2 cellular contexts compared by ENCODE assay signal in the genomic region with DNA sequence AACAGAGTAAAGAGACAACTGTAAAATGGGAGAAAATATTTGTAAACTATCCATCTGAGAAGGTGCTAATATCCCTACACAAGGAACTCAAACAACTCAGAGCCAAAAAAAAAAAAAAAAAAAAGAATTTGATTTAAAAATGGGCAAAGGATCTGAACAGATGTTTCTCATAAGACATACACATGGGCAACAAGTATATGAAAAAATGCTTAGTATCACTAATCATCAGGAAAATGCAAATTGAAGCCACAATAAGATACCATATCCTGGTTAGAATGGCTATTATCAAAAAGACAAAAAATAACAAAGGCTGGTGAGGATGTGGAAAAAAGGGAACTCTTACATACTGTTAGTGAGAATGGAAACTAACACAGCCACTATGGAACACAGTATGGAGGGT.
TF ChIP-seq lines count a peak whose summit lies in the region.

No MANE protein-coding gene starts in this region.

TF ChIP-seq in SK-N-SH, 30 proteins besides CTCF, POLR2A, EP300 and RAD21 (continued from another document):
- peak; percentile 83 for TF ChIP-seq TCF12 (IDR thresholded peaks at IDR 0.05)
- no peak for TF ChIP-seq NRF1 (IDR thresholded peaks at IDR 0.05; ENCODE audit: low read depth, low read length)
- no peak for TF ChIP-seq EZH2phosphoT487 (IDR thresholded peaks at IDR 0.05; ENCODE audit: borderline replicate concordance, low read depth)
- TF ChIP-seq JUND (IDR thresholded peaks at IDR 0.05), result no peak
- TF ChIP-seq MEF2A (IDR thresholded peaks at IDR 0.05; ENCODE audit: borderline replicate concordance, low read depth), result no peak
- no peak for TF ChIP-seq GABPA (IDR thresholded peaks at IDR 0.05; ENCODE audit: low read depth)
- TF ChIP-seq SMC3 (IDR thresholded peaks at IDR 0.05; ENCODE audit: low read depth, low read length), result no peak
- no peak for TF ChIP-seq RCOR1 (IDR thresholded peaks at IDR 0.05; ENCODE audit: low read length)
- 0 out of 2 replicates have a peak, but pooled peaks have one; percentile 8 for TF ChIP-seq NFIC (IDR thresholded peaks at IDR 0.05; ENCODE audit: borderline replicate concordance)
- TF ChIP-seq TEAD4 (IDR thresholded peaks at IDR 0.05; ENCODE audit: borderline replicate concordance, insufficient read depth), result no peak

TF ChIP-seq in SK-N-SH treated with all-trans-retinoic acid at 6 μM for 48 hours, 23 proteins besides CTCF, POLR2A, EP300 and RAD21 (continued from another document):
- TF ChIP-seq, protein P1, sequence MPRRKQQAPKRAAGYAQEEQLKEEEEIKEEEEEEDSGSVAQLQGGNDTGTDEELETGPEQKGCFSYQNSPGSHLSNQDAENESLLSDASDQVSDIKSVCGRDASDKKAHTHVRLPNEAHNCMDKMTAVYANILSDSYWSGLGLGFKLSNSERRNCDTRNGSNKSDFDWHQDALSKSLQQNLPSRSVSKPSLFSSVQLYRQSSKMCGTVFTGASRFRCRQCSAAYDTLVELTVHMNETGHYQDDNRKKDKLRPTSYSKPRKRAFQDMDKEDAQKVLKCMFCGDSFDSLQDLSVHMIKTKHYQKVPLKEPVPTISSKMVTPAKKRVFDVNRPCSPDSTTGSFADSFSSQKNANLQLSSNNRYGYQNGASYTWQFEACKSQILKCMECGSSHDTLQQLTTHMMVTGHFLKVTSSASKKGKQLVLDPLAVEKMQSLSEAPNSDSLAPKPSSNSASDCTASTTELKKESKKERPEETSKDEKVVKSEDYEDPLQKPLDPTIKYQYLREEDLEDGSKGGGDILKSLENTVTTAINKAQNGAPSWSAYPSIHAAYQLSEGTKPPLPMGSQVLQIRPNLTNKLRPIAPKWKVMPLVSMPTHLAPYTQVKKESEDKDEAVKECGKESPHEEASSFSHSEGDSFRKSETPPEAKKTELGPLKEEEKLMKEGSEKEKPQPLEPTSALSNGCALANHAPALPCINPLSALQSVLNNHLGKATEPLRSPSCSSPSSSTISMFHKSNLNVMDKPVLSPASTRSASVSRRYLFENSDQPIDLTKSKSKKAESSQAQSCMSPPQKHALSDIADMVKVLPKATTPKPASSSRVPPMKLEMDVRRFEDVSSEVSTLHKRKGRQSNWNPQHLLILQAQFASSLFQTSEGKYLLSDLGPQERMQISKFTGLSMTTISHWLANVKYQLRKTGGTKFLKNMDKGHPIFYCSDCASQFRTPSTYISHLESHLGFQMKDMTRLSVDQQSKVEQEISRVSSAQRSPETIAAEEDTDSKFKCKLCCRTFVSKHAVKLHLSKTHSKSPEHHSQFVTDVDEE (CRISPR knock-in tag; IDR thresholded peaks at IDR 0.05), result no peak
- TF ChIP-seq ZC3H10 (CRISPR knock-in tag; IDR thresholded peaks at IDR 0.05) (no peak), PPARA (CRISPR knock-in tag; IDR thresholded peaks at IDR 0.05; ENCODE audit: borderline replicate concordance) (no peak), RARB (CRISPR knock-in tag; IDR thresholded peaks at IDR 0.05) (no peak)
- TF ChIP-seq, protein P2, sequence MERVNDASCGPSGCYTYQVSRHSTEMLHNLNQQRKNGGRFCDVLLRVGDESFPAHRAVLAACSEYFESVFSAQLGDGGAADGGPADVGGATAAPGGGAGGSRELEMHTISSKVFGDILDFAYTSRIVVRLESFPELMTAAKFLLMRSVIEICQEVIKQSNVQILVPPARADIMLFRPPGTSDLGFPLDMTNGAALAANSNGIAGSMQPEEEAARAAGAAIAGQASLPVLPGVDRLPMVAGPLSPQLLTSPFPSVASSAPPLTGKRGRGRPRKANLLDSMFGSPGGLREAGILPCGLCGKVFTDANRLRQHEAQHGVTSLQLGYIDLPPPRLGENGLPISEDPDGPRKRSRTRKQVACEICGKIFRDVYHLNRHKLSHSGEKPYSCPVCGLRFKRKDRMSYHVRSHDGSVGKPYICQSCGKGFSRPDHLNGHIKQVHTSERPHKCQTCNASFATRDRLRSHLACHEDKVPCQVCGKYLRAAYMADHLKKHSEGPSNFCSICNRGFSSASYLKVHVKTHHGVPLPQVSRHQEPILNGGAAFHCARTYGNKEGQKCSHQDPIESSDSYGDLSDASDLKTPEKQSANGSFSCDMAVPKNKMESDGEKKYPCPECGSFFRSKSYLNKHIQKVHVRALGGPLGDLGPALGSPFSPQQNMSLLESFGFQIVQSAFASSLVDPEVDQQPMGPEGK (CRISPR knock-in tag; IDR thresholded peaks at IDR 0.05; ENCODE audit: borderline replicate concordance), result no peak
- TF ChIP-seq, protein P3, sequence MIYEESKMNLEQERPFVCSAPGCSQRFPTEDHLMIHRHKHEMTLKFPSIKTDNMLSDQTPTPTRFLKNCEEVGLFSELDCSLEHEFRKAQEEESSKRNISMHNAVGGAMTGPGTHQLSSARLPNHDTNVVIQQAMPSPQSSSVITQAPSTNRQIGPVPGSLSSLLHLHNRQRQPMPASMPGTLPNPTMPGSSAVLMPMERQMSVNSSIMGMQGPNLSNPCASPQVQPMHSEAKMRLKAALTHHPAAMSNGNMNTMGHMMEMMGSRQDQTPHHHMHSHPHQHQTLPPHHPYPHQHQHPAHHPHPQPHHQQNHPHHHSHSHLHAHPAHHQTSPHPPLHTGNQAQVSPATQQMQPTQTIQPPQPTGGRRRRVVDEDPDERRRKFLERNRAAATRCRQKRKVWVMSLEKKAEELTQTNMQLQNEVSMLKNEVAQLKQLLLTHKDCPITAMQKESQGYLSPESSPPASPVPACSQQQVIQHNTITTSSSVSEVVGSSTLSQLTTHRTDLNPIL (CRISPR knock-in tag; IDR thresholded peaks at IDR 0.05; ENCODE audit: low read depth), result no peak
TF ChIP-seq in SK-N-SH treated with all-trans-retinoic acid at 6 μM for 48 hours: peak in this region for 0.
